ENCODE assay signal across 1 cellular context in genomic region chr10:124418726-124419501, GRCh38.
TF ChIP-seq lines count a peak whose summit lies in the region.

OAT (minus strand) TSS chr10:124418923; CDS start chr10:124412171, 6,752 bp downstream.

TF ChIP-seq in K562, 482 proteins besides CTCF, POLR2A, EP300 and RAD21 (continued from another document and continues in another):
- TF ChIP-seq ERF (CRISPR knock-in tag; IDR thresholded peaks at IDR 0.05) = no peak
- no peak for TF ChIP-seq RFX7 (CRISPR knock-in tag; IDR thresholded peaks at IDR 0.05)
- no peak for TF ChIP-seq ZNF584 (CRISPR knock-in tag; IDR thresholded peaks at IDR 0.05; ENCODE audit: low read depth)
- TF ChIP-seq NKRF (IDR thresholded peaks at IDR 0.05; ENCODE audit: borderline replicate concordance) = peak; percentile 23; the same call in 1 of the 2 replicates
- no peak for TF ChIP-seq MAFG (tag; conservative IDR thresholded peaks at IDR 0.05)
- TF ChIP-seq MIER1 (IDR thresholded peaks at IDR 0.05; ENCODE audit: low read depth) = no peak
- TF ChIP-seq GTF3C2 (IDR thresholded peaks at IDR 0.05; ENCODE audit: borderline replicate concordance, extremely low read depth, insufficient read length) = no peak
- TF ChIP-seq ARNT (IDR thresholded peaks at IDR 0.05) = no peak
- TF ChIP-seq RB1 (IDR thresholded peaks at IDR 0.05; ENCODE audit: low read depth) = 0 out of 2 replicates have a peak, but pooled peaks have one; percentile 28
- TF ChIP-seq MYBL2 (IDR thresholded peaks at IDR 0.05; ENCODE audit: low read depth) = no peak
- no peak for TF ChIP-seq MYBL2 (CRISPR knock-in tag; IDR thresholded peaks at IDR 0.05; ENCODE audit: borderline replicate concordance)
- no peak for TF ChIP-seq RHOXF2B (CRISPR knock-in tag; conservative IDR thresholded peaks at IDR 0.05)
- peak; percentile 78 to 83 for TF ChIP-seq NRF1 (conservative IDR thresholded peaks at IDR 0.05 in 1 of 2, IDR thresholded peaks at IDR 0.05 in 1 of 2)
- peak; percentile 19; the same call in 1 of the 2 replicates for TF ChIP-seq CBFA2T3 (IDR thresholded peaks at IDR 0.05)
- no peak for TF ChIP-seq ZHX1 (conservative IDR thresholded peaks at IDR 0.05; ENCODE audit: low read length)
- TF ChIP-seq MAX (CRISPR knock-in tag; IDR thresholded peaks at IDR 0.05) = no peak; the same call in 1 of the 2 replicates
- no peak for TF ChIP-seq CSDE1 (IDR thresholded peaks at IDR 0.05)
- TF ChIP-seq TCF3 (CRISPR knock-in tag; IDR thresholded peaks at IDR 0.05) = no peak
- TF ChIP-seq ZNF311 (CRISPR knock-in tag; IDR thresholded peaks at IDR 0.05) = no peak
- no peak; the same call in 1 of the 2 replicates for TF ChIP-seq ETS1 (conservative IDR thresholded peaks at IDR 0.05; ENCODE audit: control insufficient read depth, low read depth, low read length)
- no peak for TF ChIP-seq SMAD4 (CRISPR knock-in tag; conservative IDR thresholded peaks at IDR 0.05)
- TF ChIP-seq RBM34 (IDR thresholded peaks at IDR 0.05; ENCODE audit: borderline replicate concordance, insufficient read depth, low read length) = no peak
- TF ChIP-seq ZKSCAN8 (CRISPR knock-in tag; IDR thresholded peaks at IDR 0.05) = no peak
- no peak for TF ChIP-seq TEAD1 (CRISPR knock-in tag; IDR thresholded peaks at IDR 0.05)
- TF ChIP-seq ZKSCAN3 (CRISPR knock-in tag; IDR thresholded peaks at IDR 0.05) = no peak
- no peak; the same call in 1 of the 2 replicates for TF ChIP-seq CHD2 (IDR thresholded peaks at IDR 0.05; ENCODE audit: low read depth, low read length)
- no peak for TF ChIP-seq ZNF398 (CRISPR knock-in tag; IDR thresholded peaks at IDR 0.05)
- no peak for TF ChIP-seq ZBTB5 (IDR thresholded peaks at IDR 0.05)
- no peak for TF ChIP-seq ZC3H8 (IDR thresholded peaks at IDR 0.05)
- TF ChIP-seq SMARCA5 (IDR thresholded peaks at IDR 0.05) = no peak
- no peak for TF ChIP-seq ZNF589 (CRISPR knock-in tag; IDR thresholded peaks at IDR 0.05; ENCODE audit: low read depth)
- no peak for TF ChIP-seq AFF1 (IDR thresholded peaks at IDR 0.05; ENCODE audit: low read depth in 1 of 2, partially characterized antibody in 2 of 2)
- no peak for TF ChIP-seq TAL1 (IDR thresholded peaks at IDR 0.05)
- TF ChIP-seq KDM5B (IDR thresholded peaks at IDR 0.05; ENCODE audit: insufficient replicate concordance, low read depth, low read length) = peak; percentile 99
- TF ChIP-seq ILK (tag; IDR thresholded peaks at IDR 0.05; ENCODE audit: borderline replicate concordance, low read depth) = no peak
- no peak for TF ChIP-seq POLR3G (IDR thresholded peaks at IDR 0.05; ENCODE audit: extremely low read depth, insufficient read length, insufficient replicate concordance)
- no peak for TF ChIP-seq KAT2B (IDR thresholded peaks at IDR 0.05; ENCODE audit: low read depth, low read length)
- TF ChIP-seq TSHZ1 (CRISPR knock-in tag; IDR thresholded peaks at IDR 0.05) = no peak
- TF ChIP-seq RUNX1 (IDR thresholded peaks at IDR 0.05; ENCODE audit: low read depth) = no peak
- TF ChIP-seq C11orf30 (IDR thresholded peaks at IDR 0.05; ENCODE audit: low read depth) = no peak
- no peak for TF ChIP-seq FOXA1 (IDR thresholded peaks at IDR 0.05; ENCODE audit: borderline replicate concordance)
- TF ChIP-seq NFYB (IDR thresholded peaks at IDR 0.05; ENCODE audit: extremely low read depth, insufficient read length) = peak; percentile 76
- TF ChIP-seq TEAD2 (tag; IDR thresholded peaks at IDR 0.05) = no peak
- no peak for TF ChIP-seq PHF20 (IDR thresholded peaks at IDR 0.05; ENCODE audit: partially characterized antibody)
